In genomic region chr1:35605071-35605881, GRCh38 we compare ENCODE assay signal across 24 cellular contexts. TPM values are rescaled to one million over a fixed set of nuclear protein-coding genes. Genes with fewer than 3 reads are reported as not detected.
DNase-seq lines count a peak whose midpoint lies in the region; ATAC-seq and TF ChIP-seq lines count a peak whose summit lies in the region.
"Had no signal": no experiment of that assay in that cellular context is flagged by ENCODE, and none has a peak within 500 bp of the region (broad histone marks: within the 10 kb centered on the region; RNA-seq: fewer than 3 reads in every experiment).

No MANE protein-coding gene starts in this region.

- no peaks in the 10 kb centered on the region for H3K27me3 Mint-ChIP-seq in Caco-2 (ENCODE audit: insufficient read depth, unreplicated experiment)
- H3K27me3 Mint-ChIP-seq in nephron progenitor cell (ENCODE audit: low read depth, poor library complexity), result no peaks in the 10 kb centered on the region
- no peaks in the 10 kb centered on the region for H3K27me3 Mint-ChIP-seq in natural killer cell (ENCODE audit: low read depth in 2 of 2)
- H3K27me3 Mint-ChIP-seq: activated naive CD4-positive, alpha-beta T cell treated with anti-CD3 and anti-CD28 coated beads, Interleukin-2, amount 50 U/mL, for 24 hours; stimulated activated naive B cell treated with anti-CD40 and anti-IgM and Interleukin-4, amounts not matched to agents 10 μg/mL and 1 μg/mL and 100 μg/mL, for 72 hours had no signal

- H3K4me3 Mint-ChIP-seq in Caco-2 (ENCODE audit: unreplicated experiment), result no peak overlapping the region
- H3K4me3 Mint-ChIP-seq in nephron progenitor cell, result no peak overlapping the region
- H3K4me3 Mint-ChIP-seq in natural killer cell, result no peak overlapping the region
- H3K4me3 Mint-ChIP-seq: activated naive CD4-positive, alpha-beta T cell treated with anti-CD3 and anti-CD28 coated beads, Interleukin-2, amount 50 U/mL, for 24 hours; CD8-positive, alpha-beta T cell; stimulated activated naive B cell treated with anti-CD40 and anti-IgM and Interleukin-4, amounts not matched to agents 10 μg/mL and 1 μg/mL and 100 μg/mL, for 72 hours had no signal

- intact Hi-C loops in Caco-2 (cut with micrococcal nuclease; ENCODE audit: unreplicated experiment), result no loop called here
- intact Hi-C loops in natural killer cell (cut with micrococcal nuclease), result no loop called here

- CTCF ChIA-PET in Caco-2 (lab: Charles Lee), result no interaction called here

- no TSS peak for BruUV-seq in Caco-2 (replicated peaks; lab: Mats Ljungman, UMichigan)

- no peaks in the 10 kb centered on the region for H3K9me3 Mint-ChIP-seq in Caco-2 (ENCODE audit: unreplicated experiment)
- H3K9me3 Mint-ChIP-seq in nephron progenitor cell, result peaks cover 8% of the 10 kb centered on the region
- no peaks in the 10 kb centered on the region for H3K9me3 Mint-ChIP-seq in natural killer cell
- H3K9me3 Mint-ChIP-seq: activated naive CD4-positive, alpha-beta T cell treated with anti-CD3 and anti-CD28 coated beads, Interleukin-2, amount 50 U/mL, for 24 hours; CD8-positive, alpha-beta T cell; stimulated activated naive B cell treated with anti-CD40 and anti-IgM and Interleukin-4, amounts not matched to agents 10 μg/mL and 1 μg/mL and 100 μg/mL, for 72 hours had no signal

- H3K36me3 ChIP-seq in Caco-2 (ENCODE audit: control insufficient read depth, insufficient read depth, low read length), result no peaks in the 10 kb centered on the region

- TF ChIP-seq CTCF in Caco-2 (IDR thresholded peaks at IDR 0.05; ENCODE audit: insufficient read depth in 1 of 2, low read depth in 1 of 2, low read length in 1 of 2, severe bottlenecking in 1 of 2, unreplicated experiment in 1 of 2) (no peak), nephron progenitor cell (IDR thresholded peaks at IDR 0.05) (no peak), natural killer cell (IDR thresholded peaks at IDR 0.05) (no peak)

- DNase-seq in Caco-2 (no peak), RPMI7951 (ENCODE audit: low read depth) (peak; percentile 55), dedifferentiated amniotic fluid mesenchymal stem cell (ENCODE audit: extremely low spot score) (peak; percentile 20), nephron progenitor cell (peak; percentile 12), natural killer cell (no peak)
- no peak for DNase-seq in activated CD4-positive, alpha-beta T cell treated with anti-CD3 and anti-CD28 coated beads for 48 hours
- DNase-seq: activated CD4-positive, alpha-beta T cell treated with anti-CD3 and anti-CD28 coated beads, Interleukin-2, amount 50 U/mL, for 48 hours; activated T-cell treated with anti-CD3 and anti-CD28 coated beads, Interleukin-2, amount 50 U/mL, for 48 hours; CD8-positive, alpha-beta T cell; dorsolateral prefrontal cortex; glutamatergic neuron; GOT3; Karpas-422; left lung; NCI-H1092 treated with DMSO at 0.1 percent for 48 hours; NCI-H526 treated with DMSO at 0.1 percent for 48 hours; occipital lobe; right cardiac atrium; stimulated activated naive B cell treated with anti-CD40 and anti-IgM and Interleukin-4, amounts not matched to agents 10 μg/mL and 1 μg/mL and 100 μg/mL, for 72 hours; thyroid gland had no signal

- H3K4me1 ChIP-seq in Caco-2, result no peaks in the 10 kb centered on the region
- H3K4me1 ChIP-seq: left lung, thyroid gland had no signal

- H3K4me1 Mint-ChIP-seq in Caco-2 (ENCODE audit: low read depth, unreplicated experiment) (no peaks in the 10 kb centered on the region), nephron progenitor cell (peaks cover 13% of the 10 kb centered on the region), natural killer cell (peaks cover 19 to 23% of the 10 kb centered on the region in 2 donors)

- H3K36me3 Mint-ChIP-seq in Caco-2 (ENCODE audit: insufficient read depth, unreplicated experiment) (peaks cover 39% of the 10 kb centered on the region), nephron progenitor cell (ENCODE audit: low read depth) (peaks cover 79% of the 10 kb centered on the region), natural killer cell (no peaks in the 10 kb centered on the region)

- no peak overlapping the region for H3K4me3 ChIP-seq in Caco-2 (ENCODE audit: low read depth, low read length)
- H3K4me3 ChIP-seq: cardiac muscle cell, dorsolateral prefrontal cortex, left lung, thyroid gland had no signal

- POLR2A ChIA-PET in Caco-2 (lab: Charles Lee), result no interaction called here

- peak overlapping the region; percentile 42 for H3K27ac Mint-ChIP-seq in Caco-2 (ENCODE audit: unreplicated experiment)
- H3K27ac Mint-ChIP-seq in nephron progenitor cell, result peak overlapping the region; percentile 55
- H3K27ac Mint-ChIP-seq in natural killer cell, result no peak overlapping the region
- H3K27ac Mint-ChIP-seq: activated naive CD4-positive, alpha-beta T cell treated with anti-CD3 and anti-CD28 coated beads, Interleukin-2, amount 50 U/mL, for 24 hours; CD8-positive, alpha-beta T cell; stimulated activated naive B cell treated with anti-CD40 and anti-IgM and Interleukin-4, amounts not matched to agents 10 μg/mL and 1 μg/mL and 100 μg/mL, for 72 hours had no signal

- no peaks in the 10 kb centered on the region for H3K27me3 ChIP-seq in Caco-2 (replicated peaks; ENCODE audit: control insufficient read depth, insufficient read depth, low read length)
- H3K27me3 ChIP-seq: cardiac muscle cell, dorsolateral prefrontal cortex, left lung, thyroid gland had no signal

- no peaks in the 10 kb centered on the region for H3K9me3 ChIP-seq in Caco-2
- H3K9me3 ChIP-seq: left lung, thyroid gland had no signal

- ATAC-seq in HG03354 (IDR thresholded peaks at IDR 0.05; ENCODE audit: poor library complexity, severe bottlenecking, unreplicated experiment) (no peak), natural killer cell (no peak), GM18867 (IDR thresholded peaks at IDR 0.05; ENCODE audit: unreplicated experiment) (no peak)
- ATAC-seq: CD8-positive, alpha-beta T cell; left lung; right cardiac atrium; stimulated activated naive B cell treated with anti-CD40 and anti-IgM and Interleukin-4, amounts not matched to agents 10 μg/mL and 1 μg/mL and 100 μg/mL, for 72 hours had no signal

RNA-seq across cellular contexts. Expression of gene TFAP2E, which starts 32.2 kb away (rescaled TPM):
- total RNA-seq in Caco-2 (2022) (3.4 and 3.5 TPM in 2 replicates), natural killer cell (1 to 10 TPM; 6.6 to 7.3 (median 6.9) TPM)
- total RNA-seq in RPMI7951 (2014; rRNA removed; shearing (Covaris generic)), result 0.68 and 0.96 TPM in 2 replicates

RNA-seq across cellular contexts. Expression of gene PSMB2, which starts 36.0 kb away (rescaled TPM):
- 59.9 and 66.3 TPM in 2 replicates for total RNA-seq in Caco-2 (2022)
- 56.1 and 58.2 TPM in 2 replicates for total RNA-seq in RPMI7951 (2014; rRNA removed; shearing (Covaris generic))
- total RNA-seq in natural killer cell, result 10 to 100 TPM; 37.0 to 45.0 (median 37.3) TPM

RNA-seq across cellular contexts. Expression of gene NCDN, which starts 47.7 kb away (rescaled TPM):
- total RNA-seq in Caco-2 (2022), result 12.8 and 14.1 TPM in 2 replicates
- total RNA-seq in RPMI7951 (2014; rRNA removed; shearing (Covaris generic)), result 11.7 and 11.9 TPM in 2 replicates
- total RNA-seq in natural killer cell, result 10 to 100 TPM in 1 of 3 donors, 1 to 10 TPM in 2; 7.9 to 10.7 (median 9.9) TPM

RNA-seq across cellular contexts. Expression of gene KIAA0319L, which starts 48.1 kb away (rescaled TPM):
- total RNA-seq in Caco-2 (2022) (39.9 and 40.2 TPM in 2 replicates), natural killer cell (10 to 100 TPM; 51.3 to 75.0 (median 64.8) TPM)
- total RNA-seq in RPMI7951 (2014; rRNA removed; shearing (Covaris generic)), result 17.9 and 26.8 TPM in 2 replicates

Comparison
In these comparisons a context has a peak if more than half of its experiments do, and no peak if none do; other contexts are left out.
1. DNase-seq: peak in RPMI7951 (single experiment), dedifferentiated amniotic fluid mesenchymal stem cell (single experiment) and nephron progenitor cell (single experiment); none in Caco-2 (0 of 2), activated CD4-positive, alpha-beta T cell treated with anti-CD3 and anti-CD28 coated beads for 48 hours (single experiment) and natural killer cell (single experiment).
2. H3K27ac Mint-ChIP-seq: peak in Caco-2 (single experiment) and nephron progenitor cell (single experiment); none in natural killer cell (0 of 2).